Comparison of ENCODE assay signal across 26 cellular contexts in the genomic region with DNA sequence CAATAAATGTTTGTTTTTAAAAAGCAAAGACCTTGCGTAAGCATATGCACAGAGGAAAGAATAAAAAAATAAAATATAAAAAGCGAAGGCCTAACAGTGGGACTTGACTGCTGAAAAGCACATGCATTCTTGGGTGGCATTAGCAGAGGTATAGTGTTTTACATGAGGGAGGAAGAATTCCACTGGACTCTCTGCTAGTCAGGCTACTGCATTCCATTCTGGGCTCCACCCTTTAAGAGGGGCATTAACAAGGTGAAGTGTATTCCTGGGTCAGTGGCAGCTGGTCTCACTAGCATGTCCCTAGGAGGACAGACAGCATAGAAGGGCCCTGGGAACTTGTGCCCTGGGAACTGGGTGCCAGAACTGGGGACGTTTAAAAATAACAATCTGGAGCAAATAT.
"Had no signal": no experiment of that assay in that cellular context is flagged by ENCODE, and none has a peak within 500 bp of the region (broad histone marks: within the 10 kb centered on the region; RNA-seq: fewer than 3 reads in every experiment).

No MANE protein-coding gene starts in this region.

- ATAC-seq: heart left ventricle, left lobe of liver, natural killer cell had no signal

- H3K27me3 ChIP-seq: breast epithelium, esophagus muscularis mucosa, heart left ventricle, neural progenitor cell, right atrium auricular region, suprapubic skin, tibial artery had no signal

- H3K9me3 ChIP-seq: breast epithelium, esophagus muscularis mucosa, heart left ventricle, right atrium auricular region, suprapubic skin, tibial artery had no signal

- H3K4me3 ChIP-seq: breast epithelium, esophagus muscularis mucosa, heart left ventricle, lung, neural progenitor cell, right atrium auricular region, suprapubic skin, tibial artery had no signal

- DNase-seq: activated CD4-positive, alpha-beta memory T cell treated with anti-CD3 and anti-CD28 coated beads, Interleukin-2, amount 10 ng/mL, durations not matched to agents 7 days and 5 days; activated CD4-positive, alpha-beta T cell treated with anti-CD3 and anti-CD28 coated beads for 1 hour; activated CD4-positive, alpha-beta T cell treated with anti-CD3 and anti-CD28 coated beads, Interleukin-2, amount 10 ng/mL, durations not matched to agents 7 days and 5 days; activated T-cell treated with anti-CD3 and anti-CD28 coated beads, Interleukin-2, amount 50 U/mL, for 48 hours; central memory CD4-positive, alpha-beta T cell; effector CD4-positive, alpha-beta T cell; heart left ventricle; hypothalamus; mesendoderm; natural killer cell; occipital lobe; stimulated activated CD4-positive, alpha-beta T cell treated with anti-CD3 and anti-CD28 coated beads, Interleukin-15, amount 100 ng/mL, for 24 hours; stimulated activated CD4-positive, alpha-beta T cell treated with anti-CD3 and anti-CD28 coated beads, Interleukin-2, amount 100 ng/mL, for 24 hours; stimulated activated naive CD4-positive, alpha-beta T cell; T-helper 9 cell; tibial artery; WERI-Rb-1 had no signal

- H3K36me3 ChIP-seq: breast epithelium, esophagus muscularis mucosa, neural progenitor cell, right atrium auricular region, suprapubic skin, tibial artery, WERI-Rb-1 had no signal

- H3K4me1 ChIP-seq: suprapubic skin had no signal

- H3K27ac ChIP-seq: breast epithelium, esophagus muscularis mucosa, foreskin keratinocyte, heart left ventricle, neural progenitor cell, parathyroid adenoma, right atrium auricular region, suprapubic skin, tibial artery, WERI-Rb-1 had no signal
